Comparison of ENCODE assay signal across 9 cellular contexts in the genomic region with DNA sequence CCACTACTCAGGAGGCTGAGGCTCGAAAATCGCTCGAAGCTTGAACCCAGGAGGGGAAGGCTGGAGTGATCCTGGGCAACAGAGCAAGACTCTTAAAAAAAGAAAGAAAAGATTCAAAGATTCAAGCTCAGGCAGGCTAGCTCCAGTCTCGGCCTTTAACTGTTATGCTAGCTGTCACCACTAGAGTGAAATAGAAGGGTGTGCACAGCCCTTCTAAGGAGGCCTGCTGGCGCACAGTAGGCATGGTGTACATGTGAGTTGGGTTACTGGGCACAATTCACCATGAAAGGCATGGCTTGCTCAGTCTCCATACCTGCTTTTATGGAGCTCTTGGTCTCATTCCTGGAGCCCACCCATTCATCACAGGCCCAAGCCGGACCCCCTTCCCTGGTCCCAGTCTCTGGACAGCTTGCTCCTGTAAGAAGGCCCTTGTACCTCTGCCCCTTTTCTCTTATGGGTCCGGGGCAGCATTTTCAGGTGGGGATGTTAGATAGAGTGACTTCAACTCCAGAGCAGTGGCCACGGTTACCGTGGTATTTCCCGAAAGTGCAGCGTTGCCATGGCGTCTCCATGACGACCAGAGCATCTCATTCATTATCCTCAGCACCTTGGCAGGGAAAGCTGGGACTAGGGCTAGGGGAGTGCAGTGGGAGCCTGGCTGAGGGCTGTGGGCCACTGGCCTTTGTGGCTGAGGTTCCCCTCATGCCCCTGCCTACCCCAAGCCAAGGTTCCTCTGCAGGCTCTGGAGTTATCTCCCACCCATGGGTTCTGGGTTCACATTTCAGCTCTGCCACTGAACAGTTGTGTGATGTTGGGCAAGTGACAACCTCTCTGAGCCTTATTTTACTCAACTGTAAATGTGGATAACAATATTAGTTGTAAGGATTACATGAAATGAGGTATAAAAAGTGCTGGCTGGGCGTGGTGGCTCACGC. TPM values are rescaled to one million over a fixed set of nuclear protein-coding genes. Genes with fewer than 3 reads are reported as not detected.
DNase-seq lines count a peak whose midpoint lies in the region; ATAC-seq and TF ChIP-seq lines count a peak whose summit lies in the region.
"Had no signal": no experiment of that assay in that cellular context is flagged by ENCODE, and none has a peak within 500 bp of the region (broad histone marks: within the 10 kb centered on the region; RNA-seq: fewer than 3 reads in every experiment).

No MANE protein-coding gene starts in this region.

- no peaks in the 10 kb centered on the region for H3K36me3 Mint-ChIP-seq in neural crest cell (ENCODE audit: low read depth)

- CTCF ChIA-PET in HEK293T (lab: Yijun Ruan, JAX) = interaction anchor here (0.5 to 1.4 kb wide), 7 partner anchors 13 to 101 kb away, joined by 3 to 4 read pairs (median 3); no protein-coding TSS in a partner anchor

- H3K27me3 ChIP-seq in MM.1S (replicated peaks; ENCODE audit: insufficient read depth, low read length) = no peaks in the 10 kb centered on the region
- no peaks in the 10 kb centered on the region for H3K27me3 ChIP-seq in breast epithelium

- H3K27ac ChIP-seq in MM.1S (ENCODE audit: low read length) = no peak overlapping the region
- peak overlapping the region; percentile 96 to 99 for H3K27ac ChIP-seq in breast epithelium

- POLR2A ChIA-PET in HEK293T (lab: Yijun Ruan, JAX) = interaction anchor here (1.0 to 1.6 kb wide), 2 partner anchors 10 to 64 kb away, joined by 3 read pairs; a partner anchor contains a TSS

- DNase-seq in COR-L47 (lab: John Stamatoyannopoulos, UW) (peak; percentile 30), MM.1S (no peak), breast epithelium (ENCODE audit: low spot score in 2 of 2) (no peak), neural crest cell (ENCODE audit: low read depth, low spot score) (peak; percentile 35), NCI-H2081 (lab: John Stamatoyannopoulos, UW) (no peak), HEK293T (ENCODE audit: extremely low spot score) (no peak), GM13977 (ENCODE audit: low spot score) (no peak)

- no peak overlapping the region for H3K4me2 ChIP-seq in MM.1S (ENCODE audit: low read depth, low read length)

- no peak overlapping the region for H3K9ac ChIP-seq in MM.1S (ENCODE audit: low read length)

- TF ChIP-seq POLR2A in breast epithelium (IDR thresholded peaks at IDR 0.05) = no peak

- H3K4me1 ChIP-seq in MM.1S (ENCODE audit: low read length) (no peaks in the 10 kb centered on the region), breast epithelium (peaks cover 25 to 37% of the 10 kb centered on the region in 2 donors)

- peaks cover 52% of the 10 kb centered on the region for H3K4me1 Mint-ChIP-seq in neural crest cell

- no peaks in the 10 kb centered on the region for H3K27me3 Mint-ChIP-seq in neural crest cell (ENCODE audit: low read depth)

- H3K4me3 Mint-ChIP-seq in neural crest cell = no peak overlapping the region

- H3K79me2 ChIP-seq in MM.1S (ENCODE audit: low read length) = peaks cover 15% of the 10 kb centered on the region

- in situ Hi-C loops in GM13977 (cut with MboI; ENCODE audit: low pct_unique_long_range_greater_than_20kb, low sequenced_read_pairs, unreplicated experiment) = no loop called here

- ATAC-seq in HG03342 (IDR thresholded peaks at IDR 0.05; ENCODE audit: unreplicated experiment) = no peak
- ATAC-seq: sciatic nerve had no signal

- no peaks in the 10 kb centered on the region for H3K36me3 ChIP-seq in MM.1S (replicated peaks; ENCODE audit: insufficient read depth, low read length)
- no peaks in the 10 kb centered on the region for H3K36me3 ChIP-seq in breast epithelium

- no peaks in the 10 kb centered on the region for H3K9me3 Mint-ChIP-seq in neural crest cell

- H3K9me3 ChIP-seq in MM.1S (replicated peaks; ENCODE audit: insufficient read depth, low read length) = no peaks in the 10 kb centered on the region
- no peaks in the 10 kb centered on the region for H3K9me3 ChIP-seq in breast epithelium

- TF ChIP-seq CTCF in MM.1S (IDR thresholded peaks at IDR 0.05; ENCODE audit: low read length) (peak; percentile 6; the same call in 1 of the 2 replicates), breast epithelium (IDR thresholded peaks at IDR 0.05) (no peak), neural crest cell (conservative IDR thresholded peaks at IDR 0.05) (peak; percentile 45), GM13977 (IDR thresholded peaks at IDR 0.05; ENCODE audit: extremely low read depth, insufficient read depth, missing control alignments) (no peak)

- no peaks in the 10 kb centered on the region for H4K20me1 ChIP-seq in MM.1S (ENCODE audit: insufficient read depth, low read length)

- no peak overlapping the region for H3K27ac Mint-ChIP-seq in neural crest cell (ENCODE audit: unreplicated experiment)

- no peak overlapping the region for H2AFZ ChIP-seq in MM.1S (ENCODE audit: low read length)

- no peaks in the 10 kb centered on the region for H3F3A ChIP-seq in MM.1S (ENCODE audit: insufficient read depth, low read length)

- no peak overlapping the region for H3K4me3 ChIP-seq in MM.1S (ENCODE audit: low read length)
- H3K4me3 ChIP-seq in breast epithelium = no peak overlapping the region

- intact Hi-C loops in breast epithelium (cut with DNase I; ENCODE audit: low total_unique reads) = no loop called here

- H3K9me2 ChIP-seq in MM.1S (replicated peaks; ENCODE audit: insufficient read depth, low read length) = no peaks in the 10 kb centered on the region

TF ChIP-seq in HEK293T, 16 proteins besides CTCF, POLR2A, EP300 and RAD21:
- TF ChIP-seq FOXM1 (IDR thresholded peaks at IDR 0.05; ENCODE audit: borderline replicate concordance) (no peak), ARNT (IDR thresholded peaks at IDR 0.05) (no peak), ELF4 (IDR thresholded peaks at IDR 0.05) (no peak), LEF1 (IDR thresholded peaks at IDR 0.05; ENCODE audit: borderline replicate concordance) (no peak), L3MBTL2 (conservative IDR thresholded peaks at IDR 0.05) (no peak), SUZ12 (IDR thresholded peaks at IDR 0.05) (no peak), SP1 (IDR thresholded peaks at IDR 0.05) (no peak), TARDBP (IDR thresholded peaks at IDR 0.05) (no peak), NFRKB (IDR thresholded peaks at IDR 0.05) (no peak), CTBP1 (IDR thresholded peaks at IDR 0.05; ENCODE audit: borderline replicate concordance) (no peak), FOXA1 (IDR thresholded peaks at IDR 0.05) (no peak), FOXK2 (IDR thresholded peaks at IDR 0.05) (no peak), BHLHE40 (IDR thresholded peaks at IDR 0.05; ENCODE audit: borderline replicate concordance) (no peak), ZNF384 (IDR thresholded peaks at IDR 0.05) (no peak), HDGF (IDR thresholded peaks at IDR 0.05; ENCODE audit: borderline replicate concordance) (no peak)
- TF ChIP-seq, protein P1, sequence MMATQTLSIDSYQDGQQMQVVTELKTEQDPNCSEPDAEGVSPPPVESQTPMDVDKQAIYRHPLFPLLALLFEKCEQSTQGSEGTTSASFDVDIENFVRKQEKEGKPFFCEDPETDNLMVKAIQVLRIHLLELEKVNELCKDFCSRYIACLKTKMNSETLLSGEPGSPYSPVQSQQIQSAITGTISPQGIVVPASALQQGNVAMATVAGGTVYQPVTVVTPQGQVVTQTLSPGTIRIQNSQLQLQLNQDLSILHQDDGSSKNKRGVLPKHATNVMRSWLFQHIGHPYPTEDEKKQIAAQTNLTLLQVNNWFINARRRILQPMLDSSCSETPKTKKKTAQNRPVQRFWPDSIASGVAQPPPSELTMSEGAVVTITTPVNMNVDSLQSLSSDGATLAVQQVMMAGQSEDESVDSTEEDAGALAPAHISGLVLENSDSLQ (IDR thresholded peaks at IDR 0.05) = no peak

RNA-seq across cellular contexts. Expression of a gene that starts 5.7 kb away (rescaled TPM):
- total RNA-seq in breast epithelium (10 to 100 TPM; 46.7 to 92.3 (median 74.1) TPM), neural crest cell (108 and 112 TPM in 2 replicates)

Comparison
In these comparisons a context has a peak if more than half of its experiments do, and no peak if none do; other contexts are left out.
1. DNase-seq: peak in COR-L47 (single experiment) and neural crest cell (single experiment); none in MM.1S (single experiment), breast epithelium (0 of 2), NCI-H2081 (0 of 2), HEK293T (single experiment) and GM13977 (single experiment).
2. CTCF ChIP-seq: peak in MM.1S (single experiment) and neural crest cell (single experiment); none in breast epithelium (0 of 3) and GM13977 (single experiment).